ENCODE assay signal across 7 cellular contexts in the genomic region with DNA sequence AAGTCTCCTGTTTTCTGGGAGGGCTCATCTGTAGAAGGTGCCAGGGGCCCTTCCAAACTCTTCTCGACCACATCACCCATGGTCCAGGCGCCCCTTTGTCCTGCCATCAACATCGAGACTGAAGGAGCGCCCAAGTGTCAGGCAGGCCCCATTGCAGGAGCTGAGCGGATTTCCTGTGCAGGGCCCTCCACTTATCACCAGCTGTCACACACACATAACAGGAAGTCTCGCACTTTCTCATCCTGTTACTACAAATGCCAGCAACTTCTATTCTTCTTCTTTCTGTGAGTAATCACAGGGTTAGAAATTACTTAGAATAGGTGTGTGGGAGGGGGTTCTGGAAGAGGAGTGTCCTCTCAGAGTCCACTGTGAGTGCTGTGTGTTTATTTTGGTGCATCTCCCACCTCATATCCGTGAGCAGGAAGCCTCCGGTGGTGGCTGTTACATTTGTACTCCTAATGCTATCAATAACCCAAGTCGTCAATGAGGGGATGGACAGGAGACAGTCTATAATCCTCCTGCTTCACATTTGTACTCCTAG. TPM values are rescaled to one million over a fixed set of nuclear protein-coding genes. Genes with fewer than 3 reads are reported as not detected.
DNase-seq lines count a peak whose midpoint lies in the region; ATAC-seq, FAIRE-seq and TF ChIP-seq lines count a peak whose summit lies in the region.

A gene with protein sequence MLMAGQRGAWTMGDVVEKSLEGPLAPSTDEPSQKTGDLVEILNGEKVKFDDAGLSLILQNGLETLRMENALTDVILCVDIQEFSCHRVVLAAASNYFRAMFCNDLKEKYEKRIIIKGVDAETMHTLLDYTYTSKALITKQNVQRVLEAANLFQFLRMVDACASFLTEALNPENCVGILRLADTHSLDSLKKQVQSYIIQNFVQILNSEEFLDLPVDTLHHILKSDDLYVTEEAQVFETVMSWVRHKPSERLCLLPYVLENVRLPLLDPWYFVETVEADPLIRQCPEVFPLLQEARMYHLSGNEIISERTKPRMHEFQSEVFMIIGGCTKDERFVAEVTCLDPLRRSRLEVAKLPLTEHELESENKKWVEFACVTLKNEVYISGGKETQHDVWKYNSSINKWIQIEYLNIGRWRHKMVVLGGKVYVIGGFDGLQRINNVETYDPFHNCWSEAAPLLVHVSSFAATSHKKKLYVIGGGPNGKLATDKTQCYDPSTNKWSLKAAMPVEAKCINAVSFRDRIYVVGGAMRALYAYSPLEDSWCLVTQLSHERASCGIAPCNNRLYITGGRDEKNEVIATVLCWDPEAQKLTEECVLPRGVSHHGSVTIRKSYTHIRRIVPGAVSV (minus strand): TSS at position 166 of the 541 bp plus-strand sequence. CDS start 53 bp downstream, at position 113.

- H3K36me3 Mint-ChIP-seq in activated CD4-positive, alpha-beta T cell treated with anti-CD3 and anti-CD28 coated beads, Interleukin-2, amount 10 ng/mL, durations not matched to agents 7 days and 5 days (ENCODE audit: low read depth), result peaks cover 27% of the 10 kb centered on the region

- no TSS peak for BruUV-seq in endothelial cell of umbilical vein (replicated peaks; lab: Mats Ljungman, UMichigan)

- no peaks in the 10 kb centered on the region for H3K9me3 ChIP-seq in endothelial cell of umbilical vein (replicated peaks; ENCODE audit: control insufficient read depth, insufficient read depth, low read length)

- ATAC-seq in GM19452 (IDR thresholded peaks at IDR 0.05; ENCODE audit: unreplicated experiment) (peak; percentile 95), HG03521 (IDR thresholded peaks at IDR 0.05; ENCODE audit: unreplicated experiment) (peak; percentile 94)

- H4K20me1 ChIP-seq in endothelial cell of umbilical vein (replicated peaks; ENCODE audit: control insufficient read depth, extremely low read depth, insufficient read depth, low read length), result no peaks in the 10 kb centered on the region

- intact Hi-C loops in endothelial cell of umbilical vein (cut with micrococcal nuclease), result loop anchor here (1.0 to 10.0 kb wide), 8 partner anchors 8 to 371 kb away; a partner anchor contains a TSS

- H3K4me1 Mint-ChIP-seq in activated CD4-positive, alpha-beta T cell treated with anti-CD3 and anti-CD28 coated beads, Interleukin-2, amount 10 ng/mL, durations not matched to agents 7 days and 5 days, result peaks cover 43% of the 10 kb centered on the region

- peaks cover 47% of the 10 kb centered on the region for H3K4me1 ChIP-seq in endothelial cell of umbilical vein (ENCODE audit: control insufficient read depth, extremely low read depth, insufficient read depth, low read length)

- H3K27ac Mint-ChIP-seq in activated CD4-positive, alpha-beta T cell treated with anti-CD3 and anti-CD28 coated beads, Interleukin-2, amount 10 ng/mL, durations not matched to agents 7 days and 5 days, result peak within 1 kb of the TSS; percentile 97

- no peaks in the 10 kb centered on the region for H3K27me3 ChIP-seq in endothelial cell of umbilical vein (ENCODE audit: control insufficient read depth in 2 of 2, insufficient read depth in 2 of 2, low read length in 2 of 2)

- peak within 1 kb of the TSS; percentile 92 for H3K4me3 Mint-ChIP-seq in activated CD4-positive, alpha-beta T cell treated with anti-CD3 and anti-CD28 coated beads, Interleukin-2, amount 10 ng/mL, durations not matched to agents 7 days and 5 days

- H3K79me2 ChIP-seq in endothelial cell of umbilical vein (ENCODE audit: control insufficient read depth, insufficient read depth, low read length), result peaks cover 30% of the 10 kb centered on the region

- TF ChIP-seq POLR2A in endothelial cell of umbilical vein (IDR thresholded peaks at IDR 0.05; ENCODE audit: low read depth, low read length), result peak; percentile 52

- FAIRE-seq in endothelial cell of umbilical vein (lab: Jason Lieb, UNC), result peak; percentile 81

- POLR2A ChIA-PET in activated CD4-positive, alpha-beta T cell treated with anti-CD3 and anti-CD28 coated beads, Interleukin-2, amount 10 ng/mL, durations not matched to agents 7 days and 5 days (lab: Charles Lee), result interaction anchor here (0.6 to 0.8 kb wide), 5 partner anchors 12 to 199 kb away, joined by 3 to 5 read pairs (median 4); a partner anchor contains a TSS
- POLR2A ChIA-PET in endothelial cell of umbilical vein (lab: Charles Lee), result no interaction called here

- H3K9ac ChIP-seq in endothelial cell of umbilical vein (replicated peaks; ENCODE audit: extremely low read depth, insufficient read depth, low read length), result peak within 1 kb of the TSS; percentile 75

- CTCF ChIA-PET in activated CD4-positive, alpha-beta T cell treated with anti-CD3 and anti-CD28 coated beads, Interleukin-2, amount 10 ng/mL, durations not matched to agents 7 days and 5 days (lab: Charles Lee), result interaction anchor here (0.6 kb wide), 1 partner anchor 635 kb away, joined by 3 read pairs; no protein-coding TSS in a partner anchor
- CTCF ChIA-PET in endothelial cell of umbilical vein (lab: Charles Lee), result no interaction called here

- H3K27ac ChIP-seq in endothelial cell of umbilical vein (ENCODE audit: insufficient read depth, low read depth, low read length), result peak within 1 kb of the TSS; percentile 92

- dilution Hi-C loops in endothelial cell of umbilical vein (cut with MboI; ENCODE audit: extremely low pct_ligation_motif_present, low sequenced_read_pairs), result no loop called here

- H2AFZ ChIP-seq in endothelial cell of umbilical vein (ENCODE audit: low read depth, low read length), result peak within 1 kb of the TSS; percentile 60

- DNase-seq in activated CD4-positive, alpha-beta T cell treated with anti-CD3 and anti-CD28 coated beads, Interleukin-2, amount 10 ng/mL, durations not matched to agents 7 days and 5 days, result peak; percentile 79
- peak; percentile 94 for DNase-seq in endothelial cell of umbilical vein (ENCODE audit: low read depth, low spot score)
- DNase-seq in stimulated activated CD4-positive, alpha-beta T cell treated with anti-CD3 and anti-CD28 coated beads, Interleukin-1b, Interleukin-23, amount 100 ng/mL, for 24 hours (ENCODE audit: low read depth in 4 of 4, low spot score in 1 of 4), result peak in 3 of 4 experiments; percentile 41 to 60 (median 60)
- DNase-seq in NCI-H524 treated with DMSO at 0.1 percent for 48 hours (lab: John Stamatoyannopoulos, UW), result no peak
- DNase-seq in hepatic stellate cell (ENCODE audit: low spot score), result no peak

- no peaks in the 10 kb centered on the region for H3K36me3 ChIP-seq in endothelial cell of umbilical vein (ENCODE audit: control insufficient read depth in 2 of 2, extremely low read depth in 1 of 2, insufficient read depth in 2 of 2, low read length in 2 of 2)

- no peaks in the 10 kb centered on the region for H3K27me3 Mint-ChIP-seq in activated CD4-positive, alpha-beta T cell treated with anti-CD3 and anti-CD28 coated beads, Interleukin-2, amount 10 ng/mL, durations not matched to agents 7 days and 5 days

- TF ChIP-seq CTCF in endothelial cell of umbilical vein (IDR thresholded peaks at IDR 0.05; ENCODE audit: extremely low read depth in 1 of 2, insufficient read depth in 1 of 2, low read depth in 1 of 2, low read length in 2 of 2), result no peak

- H3K4me2 ChIP-seq in endothelial cell of umbilical vein (ENCODE audit: insufficient read depth, low read length), result peak within 1 kb of the TSS; percentile 93

- no peaks in the 10 kb centered on the region for H3K9me1 ChIP-seq in endothelial cell of umbilical vein (replicated peaks; ENCODE audit: control insufficient read depth, extremely low read depth, insufficient read depth, low read length)

- H3K4me3 ChIP-seq in endothelial cell of umbilical vein (replicated peaks in 1 of 3; ENCODE audit: insufficient read depth in 1 of 3, low read depth in 1 of 3, low read length in 3 of 3), result peak within 1 kb of the TSS; percentile 19 to 75 (median 30)

- H3K9me3 Mint-ChIP-seq in activated CD4-positive, alpha-beta T cell treated with anti-CD3 and anti-CD28 coated beads, Interleukin-2, amount 10 ng/mL, durations not matched to agents 7 days and 5 days, result no peaks in the 10 kb centered on the region

TF ChIP-seq in endothelial cell of umbilical vein, 7 proteins besides CTCF, POLR2A, EP300 and RAD21:
- TF ChIP-seq GATA2 (IDR thresholded peaks at IDR 0.05; ENCODE audit: insufficient read depth, insufficient read length, low read depth, low read length), result peak; percentile 93
- TF ChIP-seq, protein P1, sequence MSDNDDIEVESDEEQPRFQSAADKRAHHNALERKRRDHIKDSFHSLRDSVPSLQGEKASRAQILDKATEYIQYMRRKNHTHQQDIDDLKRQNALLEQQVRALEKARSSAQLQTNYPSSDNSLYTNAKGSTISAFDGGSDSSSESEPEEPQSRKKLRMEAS (IDR thresholded peaks at IDR 0.05; ENCODE audit: insufficient read depth, insufficient read length), result no peak
- no peak for TF ChIP-seq EZH2 (IDR thresholded peaks at IDR 0.05; ENCODE audit: borderline replicate concordance, low read depth, low read length, severe bottlenecking)
- TF ChIP-seq JUN (IDR thresholded peaks at IDR 0.05; ENCODE audit: borderline replicate concordance, insufficient read depth, insufficient read length, low read depth), result peak; percentile 59
- TF ChIP-seq MYC (IDR thresholded peaks at IDR 0.05; ENCODE audit: low read depth, low read length), result no peak
- TF ChIP-seq FOS (IDR thresholded peaks at IDR 0.05; ENCODE audit: borderline replicate concordance, insufficient read depth, low read length), result peak; percentile 76
- peak; percentile 90 for TF ChIP-seq POLR2AphosphoS5 (IDR thresholded peaks at IDR 0.05; ENCODE audit: insufficient read depth, low read depth, low read length)

RNA-seq across cellular contexts. Expression of the gene that starts here (rescaled TPM):
- total RNA-seq in activated CD4-positive, alpha-beta T cell treated with anti-CD3 and anti-CD28 coated beads, Interleukin-2, amount 10 ng/mL, durations not matched to agents 7 days and 5 days, result 10 to 100 TPM; 40.4 to 41.2 TPM
- 12.6 and 14.8 TPM in 2 replicates for total RNA-seq in endothelial cell of umbilical vein
- polyA plus RNA-seq in endothelial cell of umbilical vein, result 5.1 and 5.7 TPM in 2 replicates
- 4.4 and 4.6 TPM in 2 replicates for polyA plus RNA-seq in endothelial cell of umbilical vein (2011; cell fraction: cytosol; rRNA removed)
- polyA plus RNA-seq in endothelial cell of umbilical vein (2011; cell fraction: nucleus; rRNA removed), result 18.4 and 21.2 TPM in 2 replicates
- polyA plus RNA-seq in endothelial cell of umbilical vein (2012), result 8.2 TPM in 2 replicates
- polyA minus RNA-seq in endothelial cell of umbilical vein, result 14.7 and 14.8 TPM in 2 replicates
- not detected for polyA minus RNA-seq in endothelial cell of umbilical vein (2011; cell fraction: cytosol; rRNA and poly(A)+ RNA removed)
- 12.9 and 18.1 TPM in 2 replicates for polyA minus RNA-seq in endothelial cell of umbilical vein (2011; cell fraction: nucleus; rRNA and poly(A)+ RNA removed)

Comparison
In these comparisons a context has a peak if more than half of its experiments do, and no peak if none do; other contexts are left out.
1. DNase-seq: peak in activated CD4-positive, alpha-beta T cell treated with anti-CD3 and anti-CD28 coated beads, Interleukin-2, amount 10 ng/mL, durations not matched to agents 7 days and 5 days (single experiment), endothelial cell of umbilical vein (single experiment) and stimulated activated CD4-positive, alpha-beta T cell treated with anti-CD3 and anti-CD28 coated beads, Interleukin-1b, Interleukin-23, amount 100 ng/mL, for 24 hours (3 of 4); none in NCI-H524 treated with DMSO at 0.1 percent for 48 hours (single experiment) and hepatic stellate cell (single experiment).